1 cellular context compared by ENCODE assay signal in the genomic region with DNA sequence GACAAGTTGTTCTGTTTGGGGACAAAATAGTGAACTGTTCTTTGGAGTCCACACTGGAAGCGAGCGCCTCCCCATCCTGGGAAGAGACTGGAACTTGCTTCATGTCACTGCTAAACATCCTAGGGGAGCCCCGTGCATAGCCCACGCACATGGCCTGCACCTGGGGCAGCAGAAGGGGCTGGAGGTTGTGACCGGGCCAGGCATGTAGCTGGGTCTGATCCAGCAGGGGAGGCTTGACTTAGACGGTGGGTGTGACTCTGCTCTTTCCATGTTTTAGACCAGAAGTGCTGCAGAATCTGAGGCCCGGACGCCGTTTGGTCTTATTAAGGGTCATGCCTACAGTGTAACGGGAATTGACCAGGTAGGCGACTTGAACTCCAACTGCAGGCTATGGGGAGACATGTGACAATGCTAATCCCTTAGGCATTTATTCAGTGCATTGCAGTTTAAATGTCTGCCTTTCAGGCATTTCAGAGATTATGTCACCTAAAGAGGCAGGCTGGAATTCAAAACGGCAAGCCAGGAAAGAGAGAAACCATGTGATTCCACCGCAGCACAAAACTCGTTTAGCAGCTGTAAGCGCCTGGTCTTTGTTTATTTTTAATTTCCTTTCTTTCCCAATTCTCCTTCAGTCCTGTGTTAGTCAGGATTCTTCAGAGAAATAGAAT.
TF ChIP-seq lines count a peak whose summit lies in the region.

No MANE protein-coding gene starts in this region.

TF ChIP-seq in H1, 55 proteins besides CTCF, POLR2A, EP300 and RAD21:
- TF ChIP-seq JUN (IDR thresholded peaks at IDR 0.05; ENCODE audit: low read depth, low read length) (no peak), SIX5 (IDR thresholded peaks at IDR 0.05; ENCODE audit: low read depth, low read length) (no peak), TBP (IDR thresholded peaks at IDR 0.05; ENCODE audit: low read depth, low read length) (no peak), MAFK (IDR thresholded peaks at IDR 0.05; ENCODE audit: low read depth, low read length) (no peak), EZH2 (IDR thresholded peaks at IDR 0.05; ENCODE audit: low read depth, low read length, severe bottlenecking) (no peak), HDAC6 (IDR thresholded peaks at IDR 0.05; ENCODE audit: low read depth, low read length) (no peak), POU5F1 (IDR thresholded peaks at IDR 0.05; ENCODE audit: low read depth, low read length) (no peak), ASH2L (IDR thresholded peaks at IDR 0.05; ENCODE audit: low read length) (no peak), PHF8 (conservative IDR thresholded peaks at IDR 0.05; ENCODE audit: low read depth, low read length) (no peak), NANOG (IDR thresholded peaks at IDR 0.05; ENCODE audit: insufficient read depth, low read depth, low read length, poor library complexity, severe bottlenecking) (no peak), SP2 (IDR thresholded peaks at IDR 0.05; ENCODE audit: low read length) (no peak), JUND (IDR thresholded peaks at IDR 0.05; ENCODE audit: low read length) (no peak), SP4 (IDR thresholded peaks at IDR 0.05; ENCODE audit: low read length) (no peak)
